In genomic region chr7:30845426-30846135, GRCh38 we compare ENCODE assay signal across 10 cellular contexts.
DNase-seq lines count a peak whose midpoint lies in the region; ATAC-seq and TF ChIP-seq lines count a peak whose summit lies in the region.
"Had no signal": no experiment of that assay in that cellular context is flagged by ENCODE, and none has a peak within 500 bp of the region (broad histone marks: within the 10 kb centered on the region; RNA-seq: fewer than 3 reads in every experiment).

No MANE protein-coding gene starts in this region.

- TF ChIP-seq POLR2A in thyroid gland (IDR thresholded peaks at IDR 0.05) = peak in 1 of 2 donors; percentile 39

- H3K27me3 ChIP-seq in MG63 (no peaks in the 10 kb centered on the region), left lung (no peaks in the 10 kb centered on the region), thyroid gland (no peaks in the 10 kb centered on the region)

- intact Hi-C loops in left lung (cut with DNase I) (no loop called here), thyroid gland (cut with DNase I) (no loop called here)

- H3K9me3 ChIP-seq in MG63 (no peaks in the 10 kb centered on the region), left lung (no peaks in the 10 kb centered on the region), thyroid gland (no peaks in the 10 kb centered on the region)

- no peak overlapping the region for H3K4me3 ChIP-seq in MG63
- H3K4me3 ChIP-seq in left lung = no peak overlapping the region
- no peak overlapping the region for H3K4me3 ChIP-seq in thyroid gland (replicated peaks in 1 of 3)

- no peak for TF ChIP-seq CTCF in chondrocyte (IDR thresholded peaks at IDR 0.05)
- TF ChIP-seq CTCF in left lung (IDR thresholded peaks at IDR 0.05) = no peak
- TF ChIP-seq CTCF in thyroid gland (IDR thresholded peaks at IDR 0.05) = no peak
- TF ChIP-seq CTCF in GM20000 (IDR thresholded peaks at IDR 0.05; ENCODE audit: extremely low read depth, missing control alignments) = no peak

- H3K27ac Mint-ChIP-seq in chondrocyte (ENCODE audit: unreplicated experiment) = peak overlapping the region; percentile 71

- H3K4me1 Mint-ChIP-seq in chondrocyte (ENCODE audit: low read depth) = peaks cover 37% of the 10 kb centered on the region

- DNase-seq in MG63 (peak; percentile 67), chondrocyte (ENCODE audit: low spot score) (no peak), left lung (peak; percentile 82 to 83), thyroid gland (peak; percentile 93 to 94), DMS114 treated with DMSO at 0.1 percent for 48 hours (lab: John Stamatoyannopoulos, UW; ENCODE audit: unreplicated experiment) (no peak), GM20000 (ENCODE audit: low spot score) (no peak), NCI-H1092 (lab: John Stamatoyannopoulos, UW) (no peak)
- DNase-seq: activated T-cell treated with anti-CD3 and anti-CD28 coated beads, Interleukin-2, amount 50 U/mL, for 4 hours had no signal

- 16 to 35% methylated on average over 14 to 15 of the region's 15 CpGs for WGBS in thyroid gland, 2 donors

- ATAC-seq in left lung (peak; percentile 78), GM21381 (IDR thresholded peaks at IDR 0.05; ENCODE audit: unreplicated experiment) (no peak)
- ATAC-seq: activated T-cell treated with anti-CD3 and anti-CD28 coated beads, Interleukin-2, amount 50 U/mL, for 4 hours had no signal

- H3K4me1 ChIP-seq in left lung = peaks cover 19 to 25% of the 10 kb centered on the region in 2 donors
- H3K4me1 ChIP-seq in thyroid gland = peaks cover 57 to 87% of the 10 kb centered on the region in 2 donors

- H3K36me3 Mint-ChIP-seq in chondrocyte (ENCODE audit: low read depth) = peaks cover 4% of the 10 kb centered on the region

- no peaks in the 10 kb centered on the region for H3K36me3 ChIP-seq in MG63
- no peaks in the 10 kb centered on the region for H3K36me3 ChIP-seq in left lung
- no peaks in the 10 kb centered on the region for H3K36me3 ChIP-seq in thyroid gland

- no peaks in the 10 kb centered on the region for H3K27me3 Mint-ChIP-seq in chondrocyte (ENCODE audit: low read depth)

- H3K9me3 Mint-ChIP-seq in chondrocyte (ENCODE audit: low read depth) = no peaks in the 10 kb centered on the region
- H3K9me3 Mint-ChIP-seq: activated T-cell treated with anti-CD3 and anti-CD28 coated beads, Interleukin-2, amount 50 U/mL, for 4 hours had no signal

- H3K4me3 Mint-ChIP-seq in chondrocyte (ENCODE audit: unreplicated experiment) = no peak overlapping the region
- H3K4me3 Mint-ChIP-seq: activated T-cell treated with anti-CD3 and anti-CD28 coated beads, Interleukin-2, amount 50 U/mL, for 4 hours had no signal

- H3K27ac ChIP-seq in left lung (peak overlapping the region; percentile 59 to 76), thyroid gland (peak overlapping the region; percentile 90 to 95 (median 92))
- H3K27ac ChIP-seq: HL-60 had no signal

Comparison
In these comparisons a context has a peak if more than half of its experiments do, and no peak if none do; other contexts are left out.
1. DNase-seq: peak in MG63 (single experiment), left lung (2 of 2) and thyroid gland (2 of 2); none in chondrocyte (single experiment), DMS114 treated with DMSO at 0.1 percent for 48 hours (single experiment), GM20000 (single experiment) and NCI-H1092 (single experiment).